In the genomic region with DNA sequence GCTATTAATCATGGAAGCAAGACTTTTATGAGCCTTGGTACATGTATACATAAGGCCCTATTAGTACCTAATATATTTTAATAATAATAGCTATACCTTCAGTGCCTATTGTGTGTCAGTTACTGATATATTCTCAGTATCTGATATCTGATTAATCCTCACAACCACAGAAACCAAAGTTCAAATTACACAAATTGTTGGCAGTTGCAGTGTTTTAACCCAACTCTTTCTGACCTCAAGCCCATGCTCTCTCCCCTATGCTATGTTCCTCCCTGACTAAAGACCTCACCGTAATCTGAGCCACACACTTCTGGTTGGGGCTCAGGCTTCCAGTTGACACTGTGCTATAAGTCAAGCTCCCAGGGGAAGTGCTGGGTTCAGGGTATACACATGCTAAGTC, we compare ENCODE assay signal across 29 cellular contexts.
"Had no signal": no experiment of that assay in that cellular context is flagged by ENCODE, and none has a peak within 500 bp of the region (broad histone marks: within the 10 kb centered on the region; RNA-seq: fewer than 3 reads in every experiment).

No MANE protein-coding gene starts in this region.

- H3K36me3 ChIP-seq: ascending aorta, brain microvascular endothelial cell, gastrocnemius medialis, heart left ventricle, WERI-Rb-1 had no signal

- H3K4me1 ChIP-seq: ascending aorta, foreskin keratinocyte had no signal

- H3K9me3 ChIP-seq: ascending aorta, gastrocnemius medialis, heart left ventricle had no signal

- H3K27me3 ChIP-seq: ascending aorta, brain microvascular endothelial cell, dorsolateral prefrontal cortex, gastrocnemius medialis, heart left ventricle had no signal

- H3K4me3 ChIP-seq: ascending aorta, coronary artery, dorsolateral prefrontal cortex, gastrocnemius medialis, heart left ventricle had no signal

- DNase-seq: activated B cell treated with CpG ODN at 0.5 μM for 24 hours; activated CD4-positive, alpha-beta T cell treated with anti-CD3 and anti-CD28 coated beads for 48 hours; activated CD4-positive, alpha-beta T cell treated with anti-CD3 and anti-CD28 coated beads, Interleukin-2, amount 50 U/mL, for 1 hour; activated CD4-positive, alpha-beta T cell treated with anti-CD3 and anti-CD28 coated beads, Interleukin-2, amount 50 U/mL, for 48 hours; activated CD8-positive, alpha-beta memory T cell treated with anti-CD3 and anti-CD28 coated beads for 24 hours; activated CD8-positive, alpha-beta T cell treated with anti-CD3 and anti-CD28 coated beads for 36 hours; activated effector memory CD4-positive, alpha-beta T cell treated with Interleukin-2 at 50 U/mL for 16 hours; activated gamma-delta T cell treated with Interleukin-2 at 50 U/mL for 16 hours; activated naive CD4-positive, alpha-beta T cell treated with anti-CD3 and anti-CD28 coated beads, Interleukin-2, amount 50 U/mL, for 16 hours; activated naive CD4-positive, alpha-beta T cell treated with Interleukin-2 at 50 U/mL for 16 hours; activated T-cell treated with anti-CD3 and anti-CD28 coated beads, Interleukin-2, amount 50 U/mL, for 4 hours; brain microvascular endothelial cell; dorsolateral prefrontal cortex; effector memory CD4-positive, alpha-beta T cell; endodermal cell; foreskin keratinocyte; gastrocnemius medialis; glutamatergic neuron; heart left ventricle; T-helper 1 cell; T-helper 17 cell; T1000; WERI-Rb-1 had no signal

- ATAC-seq: activated CD4-positive, CD25-positive, alpha-beta regulatory T cell treated with anti-CD3 and anti-CD28 coated beads, Interleukin-2, amount 50 U/mL, for 24 hours; activated CD8-positive, alpha-beta T cell treated with anti-CD3 and anti-CD28 coated beads for 36 hours; activated T-cell treated with anti-CD3 and anti-CD28 coated beads, Interleukin-2, amount 50 U/mL, for 4 hours; activated T-helper 17 cell treated with anti-CD3 and anti-CD28 coated beads, Interleukin-2, amount 50 U/mL, for 72 hours; esophagus mucosa; foreskin keratinocyte; gastrocnemius medialis; heart left ventricle; T-helper 17 cell had no signal

- H3K27ac ChIP-seq: ascending aorta, brain microvascular endothelial cell, coronary artery, dorsolateral prefrontal cortex, foreskin keratinocyte, gastrocnemius medialis, heart left ventricle, WERI-Rb-1 had no signal

- FAIRE-seq: bronchial epithelial cell had no signal
